Comparison of ENCODE assay signal across 9 cellular contexts in genomic region chr12:25320123-25321006, GRCh38.
DNase-seq lines count a peak whose midpoint lies in the region; ATAC-seq and TF ChIP-seq lines count a peak whose summit lies in the region.
"Had no signal": no experiment of that assay in that cellular context is flagged by ENCODE, and none has a peak within 500 bp of the region (broad histone marks: within the 10 kb centered on the region; RNA-seq: fewer than 3 reads in every experiment).

No MANE protein-coding gene starts in this region.

- POLR2A ChIA-PET in PC-3 (lab: Charles Lee; ENCODE audit: unreplicated experiment), result no interaction called here

- H3K79me2 ChIP-seq in PC-3 (ENCODE audit: low read length), result no peaks in the 10 kb centered on the region

- no peaks in the 10 kb centered on the region for H3K27me3 ChIP-seq in GM06990 (replicated peaks; ENCODE audit: control insufficient read depth, insufficient read depth, low read length)
- H3K27me3 ChIP-seq in transverse colon, result no peaks in the 10 kb centered on the region
- H3K27me3 ChIP-seq in upper lobe of left lung, result no peaks in the 10 kb centered on the region
- H3K27me3 ChIP-seq in PC-3 (ENCODE audit: low read length), result peaks cover 42% of the 10 kb centered on the region

- H3K4me1 ChIP-seq in transverse colon (peaks cover 0 to 24% (median 3%) of the 10 kb centered on the region in 4 donors), upper lobe of left lung (no peaks in the 10 kb centered on the region), PC-3 (ENCODE audit: insufficient read depth, low read length) (no peaks in the 10 kb centered on the region)

- no peaks in the 10 kb centered on the region for H3K9me2 ChIP-seq in PC-3 (replicated peaks; ENCODE audit: low read length)

- CTCF ChIA-PET in PC-3 (lab: Charles Lee), result no interaction called here

- no TSS peak for BruUV-seq in PC-3 (replicated peaks; lab: Mats Ljungman, UMichigan)

- no peak overlapping the region for H3K27ac ChIP-seq in transverse colon
- H3K27ac ChIP-seq in upper lobe of left lung, result no peak overlapping the region
- no peak overlapping the region for H3K27ac ChIP-seq in PC-3 (ENCODE audit: low read length)

- no peaks in the 10 kb centered on the region for H3K36me3 Mint-ChIP-seq in activated T-helper 2 cell treated with anti-CD3 and anti-CD28 coated beads, Interferon-gamma antibody, Interleukin-2, Interleukin-4, amounts not matched to agents 10 μg/mL and 5 μg/mL and 100 μg/mL, durations not matched to agents 14 hours and 24 hours and 36 hours (ENCODE audit: low read depth)

- peaks cover 46% of the 10 kb centered on the region for H3K4me1 Mint-ChIP-seq in activated T-helper 2 cell treated with anti-CD3 and anti-CD28 coated beads, Interferon-gamma antibody, Interleukin-2, Interleukin-4, amounts not matched to agents 10 μg/mL and 5 μg/mL and 100 μg/mL, durations not matched to agents 14 hours and 24 hours and 36 hours (ENCODE audit: low read depth)

- no peak overlapping the region for H2AFZ ChIP-seq in PC-3 (ENCODE audit: low read length)

- no peak overlapping the region for H3K4me2 ChIP-seq in PC-3 (ENCODE audit: low read length)

- no peak overlapping the region for H3K4me3 Mint-ChIP-seq in activated T-helper 2 cell treated with anti-CD3 and anti-CD28 coated beads, Interferon-gamma antibody, Interleukin-2, Interleukin-4, amounts not matched to agents 10 μg/mL and 5 μg/mL and 100 μg/mL, durations not matched to agents 14 hours and 24 hours and 36 hours (ENCODE audit: low read depth)

- no peaks in the 10 kb centered on the region for H3K9me3 Mint-ChIP-seq in activated T-helper 2 cell treated with anti-CD3 and anti-CD28 coated beads, Interferon-gamma antibody, Interleukin-2, Interleukin-4, amounts not matched to agents 10 μg/mL and 5 μg/mL and 100 μg/mL, durations not matched to agents 14 hours and 24 hours and 36 hours

- ATAC-seq in GM19351 (IDR thresholded peaks at IDR 0.05; ENCODE audit: unreplicated experiment) (peak; percentile 73), HG03097 (IDR thresholded peaks at IDR 0.05; ENCODE audit: low FRiP score, unreplicated experiment) (peak; percentile 59), upper lobe of left lung (ENCODE audit: low FRiP score in 2 of 2) (no peak), PC-3 (no peak)
- ATAC-seq: Right ventricle myocardium inferior had no signal

- H3F3A ChIP-seq in PC-3 (ENCODE audit: low read length, unreplicated experiment), result no peaks in the 10 kb centered on the region

- in situ Hi-C loops in transverse colon (cut with MboI; ENCODE audit: low pct_ligation_motif_present in 1 of 4, low pct_unique_long_range_greater_than_20kb in 1 of 4, low sequenced_read_pairs in 3 of 4), result no loop called here

- 38 to 43% methylated on average over 1 to 5 of the region's 5 CpGs for WGBS in transverse colon (ENCODE audit: low coverage in 1 of 2), 2 donors
- WGBS in upper lobe of left lung, 2 donors, result 40 to 58% methylated on average over 5 of the region's 5 CpGs

- H4K20me1 ChIP-seq in PC-3 (ENCODE audit: low read length), result no peaks in the 10 kb centered on the region

- TF ChIP-seq POLR2A in transverse colon (IDR thresholded peaks at IDR 0.05) (no peak), upper lobe of left lung (IDR thresholded peaks at IDR 0.05) (no peak)

- peak; percentile 50 for DNase-seq in GM06990 (ENCODE audit: extremely low read depth, insufficient read length)
- DNase-seq in activated T-helper 2 cell treated with anti-CD3 and anti-CD28 coated beads, Interferon-gamma antibody, Interleukin-2, Interleukin-4, amounts not matched to agents 10 μg/mL and 5 μg/mL and 100 μg/mL, durations not matched to agents 14 hours and 24 hours and 36 hours (ENCODE audit: low spot score), result no peak
- no peak for DNase-seq in transverse colon
- DNase-seq in upper lobe of left lung, result no peak
- no peak for DNase-seq in PC-3
- DNase-seq in stimulated activated naive CD4-positive, alpha-beta T cell treated with Interleukin-2 at 50 U/mL for 16 hours (lab: John Stamatoyannopoulos, UW), result no peak

- peak overlapping the region; percentile 56 for H3K27ac Mint-ChIP-seq in activated T-helper 2 cell treated with anti-CD3 and anti-CD28 coated beads, Interferon-gamma antibody, Interleukin-2, Interleukin-4, amounts not matched to agents 10 μg/mL and 5 μg/mL and 100 μg/mL, durations not matched to agents 14 hours and 24 hours and 36 hours

- TF ChIP-seq EP300 in transverse colon (IDR thresholded peaks at IDR 0.05; ENCODE audit: low read depth) (no peak), upper lobe of left lung (IDR thresholded peaks at IDR 0.05) (no peak)

- TF ChIP-seq CTCF in GM06990 (IDR thresholded peaks at IDR 0.05; ENCODE audit: insufficient read depth, low read length, poor library complexity, severe bottlenecking), result no peak
- TF ChIP-seq CTCF in transverse colon (IDR thresholded peaks at IDR 0.05), result no peak
- TF ChIP-seq CTCF in upper lobe of left lung (IDR thresholded peaks at IDR 0.05), result no peak
- no peak for TF ChIP-seq CTCF in PC-3 (conservative IDR thresholded peaks at IDR 0.05; ENCODE audit: low read depth, low read length)

- peaks cover 17% of the 10 kb centered on the region for H3K27me3 Mint-ChIP-seq in activated T-helper 2 cell treated with anti-CD3 and anti-CD28 coated beads, Interferon-gamma antibody, Interleukin-2, Interleukin-4, amounts not matched to agents 10 μg/mL and 5 μg/mL and 100 μg/mL, durations not matched to agents 14 hours and 24 hours and 36 hours (ENCODE audit: low read depth)

- intact Hi-C loops in activated T-helper 2 cell treated with anti-CD3 and anti-CD28 coated beads, Interferon-gamma antibody, Interleukin-2, Interleukin-4, amounts not matched to agents 10 μg/mL and 5 μg/mL and 100 μg/mL, durations not matched to agents 14 hours and 24 hours and 36 hours (cut with micrococcal nuclease), result loop anchor here (1.0 to 5.0 kb wide), 5 partner anchors 45 to 483 kb away; partner anchors contain the start of genes DNAI7, ETFRF1 and KRAS
- intact Hi-C loops in transverse colon (cut with DNase I; ENCODE audit: low total_unique reads) (no loop called here), PC-3 (cut with micrococcal nuclease) (no loop called here)

- H3K4me3 ChIP-seq in GM06990 (replicated peaks; ENCODE audit: low read depth, low read length) (no peak overlapping the region), transverse colon (no peak overlapping the region), upper lobe of left lung (no peak overlapping the region), PC-3 (ENCODE audit: low read length) (no peak overlapping the region)

- H3K9me3 ChIP-seq in transverse colon (no peaks in the 10 kb centered on the region), upper lobe of left lung (no peaks in the 10 kb centered on the region), PC-3 (ENCODE audit: low read length) (no peaks in the 10 kb centered on the region)

- H3K36me3 ChIP-seq in GM06990 (ENCODE audit: control insufficient read depth, insufficient read depth, low read length), result no peaks in the 10 kb centered on the region
- H3K36me3 ChIP-seq in transverse colon, result no peaks in the 10 kb centered on the region
- no peaks in the 10 kb centered on the region for H3K36me3 ChIP-seq in upper lobe of left lung
- no peaks in the 10 kb centered on the region for H3K36me3 ChIP-seq in PC-3 (ENCODE audit: low read depth, low read length)

- H3K9ac ChIP-seq in PC-3 (ENCODE audit: low read length), result no peak overlapping the region

Comparison
In these comparisons a context has a peak if more than half of its experiments do, and no peak if none do; other contexts are left out.
1. ATAC-seq: peak in GM19351 (single experiment) and HG03097 (single experiment); none in upper lobe of left lung (0 of 2) and PC-3 (single experiment).